ENCODE assay signal across 16 cellular contexts in genomic region chr9:135946392-135946994, GRCh38. TPM values are rescaled to one million over a fixed set of nuclear protein-coding genes. Genes with fewer than 3 reads are reported as not detected.
DNase-seq lines count a peak whose midpoint lies in the region; ATAC-seq and TF ChIP-seq lines count a peak whose summit lies in the region.
"Had no signal": no experiment of that assay in that cellular context is flagged by ENCODE, and none has a peak within 500 bp of the region (broad histone marks: within the 10 kb centered on the region; RNA-seq: fewer than 3 reads in every experiment).

No MANE protein-coding gene starts in this region.

- POLR2A ChIA-PET in RWPE1 (lab: Yijun Ruan, JAX; ENCODE audit: low non-redundant PET): no interaction called here

- no peaks in the 10 kb centered on the region for H3K9me3 ChIP-seq in right atrium auricular region
- no peaks in the 10 kb centered on the region for H3K9me3 ChIP-seq in skeletal muscle tissue (ENCODE audit: control insufficient read depth in 3 of 3, low read length in 3 of 3)
- H3K9me3 ChIP-seq: BLaER1 treated with 17β-estradiol and CSF1 and Interleukin-3, amounts not matched to agents 10 nM and 100 nM had no signal

- no peaks in the 10 kb centered on the region for H3K9me3 Mint-ChIP-seq in nephron progenitor cell
- H3K9me3 Mint-ChIP-seq: CD4-positive, CD25-positive, alpha-beta regulatory T cell; H9 had no signal

- no peak overlapping the region for H3K4me3 Mint-ChIP-seq in nephron progenitor cell
- H3K4me3 Mint-ChIP-seq: CD4-positive, CD25-positive, alpha-beta regulatory T cell; H9 had no signal

- no peak for DNase-seq in Right ventricle myocardium superior
- DNase-seq in right atrium auricular region (ENCODE audit: low spot score): no peak
- no peak for DNase-seq in RWPE1 (ENCODE audit: low spot score)
- DNase-seq in nephron progenitor cell: no peak
- no peak for DNase-seq in NCI-H1105 (lab: John Stamatoyannopoulos, UW)
- DNase-seq: 8988T; ACHN; CD4-positive, CD25-positive, alpha-beta regulatory T cell; DMS79; GOT3; H9 had no signal

- H3K27ac Mint-ChIP-seq in nephron progenitor cell: peak overlapping the region; percentile 57
- H3K27ac Mint-ChIP-seq: CD4-positive, CD25-positive, alpha-beta regulatory T cell had no signal

- H3K4me3 ChIP-seq in right atrium auricular region (no peak overlapping the region), skeletal muscle tissue (ENCODE audit: low read length in 3 of 3) (peak overlapping the region in 2 of 3 donors; percentile 22 to 23)
- H3K4me3 ChIP-seq: BLaER1 treated with 17β-estradiol and CSF1 and Interleukin-3, amounts not matched to agents 10 nM and 100 nM had no signal

- no peaks in the 10 kb centered on the region for H3K27me3 Mint-ChIP-seq in nephron progenitor cell (ENCODE audit: low read depth, poor library complexity)
- H3K27me3 Mint-ChIP-seq: CD4-positive, CD25-positive, alpha-beta regulatory T cell had no signal

- H3K9ac ChIP-seq in skeletal muscle tissue (ENCODE audit: low read depth in 1 of 3, low read length in 3 of 3): peak overlapping the region in 1 of 3 donors; percentile 52

- CTCF ChIA-PET in RWPE1 (lab: Yijun Ruan, JAX): interaction anchor here (0.7 kb wide), 1 partner anchor 250 kb away, joined by 3 read pairs; no protein-coding TSS in a partner anchor

- no peaks in the 10 kb centered on the region for H3K27me3 ChIP-seq in right atrium auricular region
- H3K27me3 ChIP-seq in skeletal muscle tissue (ENCODE audit: control insufficient read depth in 3 of 3, insufficient read depth in 3 of 3, low read length in 3 of 3): no peaks in the 10 kb centered on the region
- H3K27me3 ChIP-seq: BLaER1 treated with 17β-estradiol and CSF1 and Interleukin-3, amounts not matched to agents 10 nM and 100 nM had no signal

- peaks cover 31% of the 10 kb centered on the region for H3K4me1 Mint-ChIP-seq in nephron progenitor cell
- H3K4me1 Mint-ChIP-seq: H9 had no signal

- TF ChIP-seq CTCF in right atrium auricular region (IDR thresholded peaks at IDR 0.05) (no peak), RWPE1 (conservative IDR thresholded peaks at IDR 0.05; ENCODE audit: low read depth) (no peak), nephron progenitor cell (IDR thresholded peaks at IDR 0.05) (no peak)

- H3K27ac ChIP-seq in right atrium auricular region: no peak overlapping the region
- peak overlapping the region; percentile 11 for H3K27ac ChIP-seq in RWPE1
- H3K27ac ChIP-seq in skeletal muscle tissue (ENCODE audit: low read depth, low read length): peak overlapping the region; percentile 84
- H3K27ac ChIP-seq: BLaER1 treated with 17β-estradiol and CSF1 and Interleukin-3, amounts not matched to agents 10 nM and 100 nM had no signal

- ATAC-seq in Right ventricle myocardium superior (ENCODE audit: poor library complexity): peak; percentile 54
- no peak for ATAC-seq in HG02763 (IDR thresholded peaks at IDR 0.05; ENCODE audit: unreplicated experiment)
- ATAC-seq in GM21619 (IDR thresholded peaks at IDR 0.05; ENCODE audit: unreplicated experiment): no peak
- ATAC-seq: HepG2 had no signal

- H3K4me1 ChIP-seq in right atrium auricular region (peaks cover 0 to 9% of the 10 kb centered on the region in 2 donors), skeletal muscle tissue (ENCODE audit: control insufficient read depth in 3 of 3, insufficient read depth in 3 of 3, low read length in 3 of 3) (peaks cover 43 to 62% (median 51%) of the 10 kb centered on the region in 3 donors)

- H3K36me3 ChIP-seq in right atrium auricular region (peaks cover 70% of the 10 kb centered on the region), skeletal muscle tissue (ENCODE audit: control insufficient read depth in 3 of 3, insufficient read depth in 3 of 3, low read length in 3 of 3) (peaks cover 51 to 67% (median 60%) of the 10 kb centered on the region in 3 donors)

- peaks cover 72% of the 10 kb centered on the region for H3K36me3 Mint-ChIP-seq in nephron progenitor cell (ENCODE audit: low read depth)

- intact Hi-C loops in Right ventricle myocardium superior (cut with DNase I): no loop called here

RNA-seq across cellular contexts. Expression of gene UBAC1, which starts 14.7 kb away (rescaled TPM):
- total RNA-seq in Right ventricle myocardium superior: 107 TPM
- 10 to 100 TPM; 58.6 to 76.9 TPM for total RNA-seq in right atrium auricular region
- 37.6 TPM for total RNA-seq in skeletal muscle tissue

RNA-seq across cellular contexts. Expression of gene CAMSAP1, which starts 39.1 kb away (rescaled TPM):
- total RNA-seq in Right ventricle myocardium superior (18.3 TPM), right atrium auricular region (10 to 100 TPM; 19.4 to 21.4 TPM), skeletal muscle tissue (31.3 TPM)

Comparison
In these comparisons a context has a peak if more than half of its experiments do, and no peak if none do; other contexts are left out.
1. H3K27ac ChIP-seq: peak in RWPE1 (single experiment) and skeletal muscle tissue (single experiment); none in right atrium auricular region (0 of 2).
2. H3K4me3 ChIP-seq: peak in skeletal muscle tissue (2 of 3); none in right atrium auricular region (0 of 2).